Comparison of ENCODE assay signal across 8 cellular contexts in the genomic region with DNA sequence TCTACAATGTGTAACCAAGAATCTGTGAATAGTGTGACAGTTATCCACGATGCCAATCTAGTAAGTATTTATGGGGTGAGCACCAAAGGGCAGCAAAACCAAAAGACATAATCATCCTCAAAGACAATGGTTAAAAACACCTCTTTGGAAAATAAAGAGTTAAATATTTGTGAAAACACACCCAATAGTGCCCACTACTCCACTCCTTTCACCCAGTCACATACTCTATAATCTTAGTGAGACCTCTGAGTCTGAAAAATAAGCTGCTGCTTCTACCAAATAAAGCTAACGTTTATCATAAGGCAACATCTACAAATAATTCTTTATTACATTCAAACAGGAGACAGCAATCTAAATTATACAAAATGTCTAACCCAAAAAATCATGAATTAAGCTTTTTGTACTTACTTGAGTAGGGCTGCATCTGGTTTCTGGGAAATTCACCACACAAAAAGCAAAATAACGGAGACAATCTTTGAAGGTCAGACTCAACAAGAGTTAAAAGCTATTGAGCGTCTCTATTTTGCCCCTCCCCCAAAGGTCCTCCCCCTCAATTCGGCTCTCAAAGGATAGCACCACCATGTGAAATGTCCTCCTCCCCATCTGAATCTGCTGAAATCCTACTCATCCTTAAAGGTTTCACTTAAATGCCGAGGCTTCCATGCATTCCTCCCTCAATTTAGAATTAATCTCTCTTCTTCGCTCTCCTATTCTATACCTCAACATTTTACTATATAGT. TPM values are rescaled to one million over a fixed set of nuclear protein-coding genes. Genes with fewer than 3 reads are reported as not detected.
DNase-seq lines count a peak whose midpoint lies in the region; ATAC-seq and TF ChIP-seq lines count a peak whose summit lies in the region.

No MANE protein-coding gene starts in this region.

- H3K4me1 ChIP-seq in lung (ENCODE audit: control insufficient read depth in 2 of 2, insufficient read depth in 2 of 2, low read length in 2 of 2) = peaks cover 2 to 10% of the 10 kb centered on the region in 2 donors
- peaks cover 0 to 4% of the 10 kb centered on the region in 2 donors for H3K4me1 ChIP-seq in uterus
- H3K4me1 ChIP-seq in foreskin keratinocyte = peaks cover 12% of the 10 kb centered on the region

- H3K36me3 ChIP-seq in lung (ENCODE audit: control insufficient read depth in 2 of 2, insufficient read depth in 2 of 2, low read length in 2 of 2) = no peaks in the 10 kb centered on the region
- no peaks in the 10 kb centered on the region for H3K36me3 ChIP-seq in uterus

- TF ChIP-seq CTCF in lung (IDR thresholded peaks at IDR 0.05; ENCODE audit: control extremely low read depth, extremely low read depth) (no peak), uterus (IDR thresholded peaks at IDR 0.05) (peak in 1 of 4 experiments; percentile 0), foreskin keratinocyte (conservative IDR thresholded peaks at IDR 0.05) (no peak)

- DNase-seq in AG08396 (ENCODE audit: low spot score) (peak; percentile 33), HT1080 (ENCODE audit: low read depth) (peak; percentile 32), cerebellar cortex (ENCODE audit: low spot score) (peak; percentile 53), lung (ENCODE audit: low spot score) (no peak), uterus (peak in 1 of 2 donors; percentile 26), foreskin keratinocyte (no peak)

- no peak for ATAC-seq in lung (ENCODE audit: insufficient read depth, low FRiP score)
- no peak for ATAC-seq in foreskin keratinocyte
- ATAC-seq in HG02610 (IDR thresholded peaks at IDR 0.05; ENCODE audit: unreplicated experiment) = no peak
- no peak for ATAC-seq in HG03139 (IDR thresholded peaks at IDR 0.05; ENCODE audit: unreplicated experiment)

- peak overlapping the region in 1 of 2 donors; percentile 12 for H3K27ac ChIP-seq in lung (ENCODE audit: low read depth in 1 of 2, low read length in 1 of 2)
- peak overlapping the region; percentile 38 to 94 for H3K27ac ChIP-seq in uterus
- H3K27ac ChIP-seq in foreskin keratinocyte = no peak overlapping the region

- no peak for TF ChIP-seq POLR2A in uterus (IDR thresholded peaks at IDR 0.05)

- no peaks in the 10 kb centered on the region for H3K9me3 ChIP-seq in lung (ENCODE audit: control insufficient read depth in 2 of 2, insufficient read depth in 1 of 2, low read length in 1 of 2)
- H3K9me3 ChIP-seq in uterus = no peaks in the 10 kb centered on the region

- peak overlapping the region; percentile 70 for H3K4me3 ChIP-seq in lung
- peak overlapping the region; percentile 86 to 99 for H3K4me3 ChIP-seq in uterus

- intact Hi-C loops in uterus (cut with DNase I; ENCODE audit: low total_unique reads) = no loop called here

- no peaks in the 10 kb centered on the region for H3K27me3 ChIP-seq in lung (ENCODE audit: control insufficient read depth, insufficient read depth)
- no peaks in the 10 kb centered on the region for H3K27me3 ChIP-seq in uterus
- no peaks in the 10 kb centered on the region for H3K27me3 ChIP-seq in foreskin keratinocyte

- 20 to 33% methylated on average over 7 of the region's 7 CpGs for WGBS in lung, 2 donors

RNA-seq across cellular contexts. Expression of a gene that starts 2.0 kb away (rescaled TPM):
- 7.7 and 22.8 TPM in 2 replicates for total RNA-seq in HT1080 (2014; rRNA removed; shearing (Covaris generic))
- 11.5 and 16.6 TPM in 2 replicates for polyA plus RNA-seq in HT1080 (2015; cell fraction: cytosol; rRNA removed)
- 17.0 and 18.0 TPM in 2 replicates for polyA plus RNA-seq in HT1080 (2015; cell fraction: nucleus; rRNA removed)
- 10 to 100 TPM; 60.5 to 62.7 TPM for total RNA-seq in lung
- 1 to 10 TPM; 7.2 to 9.6 TPM for polyA plus RNA-seq in lung
- total RNA-seq in uterus = 10 to 100 TPM; 17.4 to 49.5 (median 23.5) TPM
- 9.9 and 12.3 TPM in 2 replicates for total RNA-seq in foreskin keratinocyte
- polyA plus RNA-seq in foreskin keratinocyte = 1.5 and 1.9 TPM in 2 replicates

Comparison
In these comparisons a context has a peak if more than half of its experiments do, and no peak if none do; other contexts are left out.
1. DNase-seq: peak in AG08396 (single experiment), HT1080 (single experiment) and cerebellar cortex (single experiment); none in lung (single experiment) and foreskin keratinocyte (0 of 2).